11 cellular contexts compared by ENCODE assay signal in genomic region chr3:195207731-195208130, GRCh38.
DNase-seq lines count a peak whose midpoint lies in the region; ATAC-seq, FAIRE-seq and TF ChIP-seq lines count a peak whose summit lies in the region.
"Had no signal": no experiment of that assay in that cellular context is flagged by ENCODE, and none has a peak within 500 bp of the region (broad histone marks: within the 10 kb centered on the region; RNA-seq: fewer than 3 reads in every experiment).

No MANE protein-coding gene starts in this region.

- no peaks in the 10 kb centered on the region for H3K36me3 ChIP-seq in astrocyte (ENCODE audit: insufficient read depth, low read length)
- H3K36me3 ChIP-seq in rectal smooth muscle tissue (ENCODE audit: control insufficient read depth, insufficient read depth, low read length), result no peaks in the 10 kb centered on the region

- CTCF ChIA-PET in WTC11 (lab: Charles Lee), result interaction anchor here (1.3 kb wide), 1 partner anchor 12 kb away, joined by 3 read pairs; no protein-coding TSS in a partner anchor

- no peak for FAIRE-seq in astrocyte (lab: Jason Lieb, UNC)
- FAIRE-seq: endometrium had no signal

- H3K27me3 Mint-ChIP-seq in astrocyte (ENCODE audit: low read depth, unreplicated experiment) (no peaks in the 10 kb centered on the region), WTC11 (ENCODE audit: low read depth) (no peaks in the 10 kb centered on the region)
- H3K27me3 Mint-ChIP-seq: CD4-positive, alpha-beta memory T cell had no signal

- H3K9me3 ChIP-seq in astrocyte (ENCODE audit: insufficient read depth, low read depth, low read length), result no peaks in the 10 kb centered on the region

- peaks cover 21% of the 10 kb centered on the region for H3K79me2 ChIP-seq in astrocyte (ENCODE audit: insufficient read depth, low read length)

- H3K4me1 ChIP-seq in astrocyte (ENCODE audit: insufficient read depth, low read length), result peaks cover 60% of the 10 kb centered on the region
- H3K4me1 ChIP-seq in rectal smooth muscle tissue (ENCODE audit: control insufficient read depth, insufficient read depth, low read length), result peaks cover 34% of the 10 kb centered on the region

- H3K4me1 Mint-ChIP-seq in astrocyte (ENCODE audit: low read depth, unreplicated experiment), result peaks cover 43% of the 10 kb centered on the region
- H3K4me1 Mint-ChIP-seq in WTC11, result peaks cover 43% of the 10 kb centered on the region

- no peaks in the 10 kb centered on the region for H4K20me1 ChIP-seq in astrocyte (ENCODE audit: insufficient read depth, low read length)

- TF ChIP-seq CTCF in astrocyte (IDR thresholded peaks at IDR 0.05; ENCODE audit: insufficient read depth, low read depth, low read length), result no peak
- no peak for TF ChIP-seq CTCF in WTC11 (IDR thresholded peaks at IDR 0.05)

- no peak overlapping the region for H2AFZ ChIP-seq in astrocyte (ENCODE audit: low read depth, low read length)

- H3K9me3 Mint-ChIP-seq in astrocyte (ENCODE audit: unreplicated experiment) (peaks cover 3% of the 10 kb centered on the region), WTC11 (peaks cover 4% of the 10 kb centered on the region)
- H3K9me3 Mint-ChIP-seq: H9 had no signal

- H3K27me3 ChIP-seq in astrocyte (ENCODE audit: insufficient read depth, low read length), result no peaks in the 10 kb centered on the region
- H3K27me3 ChIP-seq in rectal smooth muscle tissue (ENCODE audit: control insufficient read depth, insufficient read depth, low read length), result no peaks in the 10 kb centered on the region

- H3K4me3 ChIP-seq in astrocyte (ENCODE audit: insufficient read depth, low read depth, low read length) (no peak overlapping the region), rectal smooth muscle tissue (ENCODE audit: low read length) (no peak overlapping the region)

- peak overlapping the region; percentile 14 for H3K4me2 ChIP-seq in astrocyte (ENCODE audit: low read length)

- H3K4me3 Mint-ChIP-seq in astrocyte (ENCODE audit: unreplicated experiment) (no peak overlapping the region), WTC11 (no peak overlapping the region)
- H3K4me3 Mint-ChIP-seq: H9 had no signal

- POLR2A ChIA-PET in WTC11 (lab: Charles Lee), result no interaction called here

- ATAC-seq in GM18909 (IDR thresholded peaks at IDR 0.05; ENCODE audit: poor library complexity, unreplicated experiment), result peak; percentile 30
- ATAC-seq in HG02678 (IDR thresholded peaks at IDR 0.05; ENCODE audit: unreplicated experiment), result peak; percentile 30
- ATAC-seq in HG02973 (IDR thresholded peaks at IDR 0.05; ENCODE audit: unreplicated experiment), result no peak
- ATAC-seq in WTC11, result no peak

- no peak overlapping the region for H3K9ac ChIP-seq in astrocyte (ENCODE audit: low read length)
- H3K9ac ChIP-seq in rectal smooth muscle tissue (ENCODE audit: low read length), result no peak overlapping the region

- DNase-seq in astrocyte (ENCODE audit: low read depth) (no peak), OCI-M1 (lab: John Stamatoyannopoulos, UW) (no peak), GDM1 (lab: John Stamatoyannopoulos, UW) (no peak), WTC11 (ENCODE audit: low spot score) (no peak)
- DNase-seq: CD4-positive, alpha-beta memory T cell; H9 had no signal

- H3K27ac Mint-ChIP-seq in astrocyte (ENCODE audit: unreplicated experiment) (no peak overlapping the region), WTC11 (no peak overlapping the region)

- no peak overlapping the region for H3K27ac ChIP-seq in astrocyte (ENCODE audit: low read depth, low read length)
- H3K27ac ChIP-seq in rectal smooth muscle tissue (ENCODE audit: low read depth, low read length), result peak overlapping the region; percentile 54

- H3K36me3 Mint-ChIP-seq in astrocyte (ENCODE audit: low read depth, unreplicated experiment) (peaks cover 5% of the 10 kb centered on the region), WTC11 (peaks cover 3% of the 10 kb centered on the region)

TF ChIP-seq in WTC11, 78 proteins besides CTCF, POLR2A, EP300 and RAD21 (continues in another document):
- no peak for TF ChIP-seq AR (CRISPR knock-in tag; IDR thresholded peaks at IDR 0.05)
- no peak for TF ChIP-seq AFF4 (CRISPR knock-in tag; IDR thresholded peaks at IDR 0.05; ENCODE audit: borderline replicate concordance)
- TF ChIP-seq ZBTB43 (CRISPR knock-in tag; IDR thresholded peaks at IDR 0.05), result no peak
- no peak for TF ChIP-seq ZNF232 (CRISPR knock-in tag; IDR thresholded peaks at IDR 0.05)
- TF ChIP-seq ZNF317 (CRISPR knock-in tag; IDR thresholded peaks at IDR 0.05; ENCODE audit: borderline replicate concordance, low read depth), result no peak
- TF ChIP-seq ZSCAN18 (CRISPR knock-in tag; IDR thresholded peaks at IDR 0.05), result no peak

Comparison
In these comparisons a context has a peak if more than half of its experiments do, and no peak if none do; other contexts are left out.
1. ATAC-seq: peak in GM18909 (single experiment) and HG02678 (single experiment); none in HG02973 (single experiment) and WTC11 (single experiment).